In genomic region chr1:21764615-21765423, GRCh38 we compare ENCODE assay signal across 8 cellular contexts. TPM values are rescaled to one million over a fixed set of nuclear protein-coding genes. Genes with fewer than 3 reads are reported as not detected.
DNase-seq lines count a peak whose midpoint lies in the region; ATAC-seq and TF ChIP-seq lines count a peak whose summit lies in the region.

No MANE protein-coding gene starts in this region.

- H3K36me3 ChIP-seq in A673 (ENCODE audit: insufficient read depth, low read length, poor library complexity, severe bottlenecking) (no peaks in the 10 kb centered on the region), gastroesophageal sphincter (no peaks in the 10 kb centered on the region)

- intact Hi-C loops in A673 (cut with micrococcal nuclease; ENCODE audit: unreplicated experiment) = no loop called here
- intact Hi-C loops in posterior cingulate gyrus (cut with DNase I) = no loop called here
- intact Hi-C loops in posterior vena cava (cut with DNase I) = no loop called here

- H3K4me1 Mint-ChIP-seq in T-helper 17 cell = peaks cover 32% of the 10 kb centered on the region
- peaks cover 75% of the 10 kb centered on the region for H3K4me1 Mint-ChIP-seq in stimulated activated naive CD8-positive, alpha-beta T cell treated with anti-CD3 and anti-CD28 coated beads, Interleukin-15, amount 100 ng/mL, for 72 hours

- no peak for TF ChIP-seq CTCF in A673 (conservative IDR thresholded peaks at IDR 0.05; ENCODE audit: low read depth, low read length)
- no peak for TF ChIP-seq CTCF in gastroesophageal sphincter (IDR thresholded peaks at IDR 0.05)

- H3K4me1 ChIP-seq in A673 (ENCODE audit: insufficient read depth, low read length, poor library complexity, severe bottlenecking) = peaks cover 21% of the 10 kb centered on the region
- peaks cover 0 to 83% (median 20%) of the 10 kb centered on the region in 3 donors for H3K4me1 ChIP-seq in gastroesophageal sphincter

- peak overlapping the region; percentile 46 for H3K27ac ChIP-seq in A673 (ENCODE audit: low read depth, low read length, poor library complexity, severe bottlenecking)
- H3K27ac ChIP-seq in gastroesophageal sphincter = peak overlapping the region in 3 of 4 donors; percentile 47 to 75 (median 58)

- 44 to 51% methylated on average over 8 to 9 of the region's 13 CpGs for WGBS in gastroesophageal sphincter (ENCODE audit: low coverage in 1 of 2), 2 donors

- CTCF ChIA-PET in A673 (lab: Charles Lee) = no interaction called here

- H3K4me3 Mint-ChIP-seq in T-helper 17 cell = no peak overlapping the region
- H3K4me3 Mint-ChIP-seq in stimulated activated naive CD8-positive, alpha-beta T cell treated with anti-CD3 and anti-CD28 coated beads, Interleukin-15, amount 100 ng/mL, for 72 hours = no peak overlapping the region

- peaks cover 4% of the 10 kb centered on the region for H3K36me3 Mint-ChIP-seq in T-helper 17 cell (ENCODE audit: low read depth)

- no peaks in the 10 kb centered on the region for H3K9me3 Mint-ChIP-seq in stimulated activated naive CD8-positive, alpha-beta T cell treated with anti-CD3 and anti-CD28 coated beads, Interleukin-15, amount 100 ng/mL, for 72 hours

- no peak for TF ChIP-seq EP300 in gastroesophageal sphincter (IDR thresholded peaks at IDR 0.05)

- no peak overlapping the region for H3K4me3 ChIP-seq in A673 (ENCODE audit: low read depth, low read length, poor library complexity, severe bottlenecking)
- H3K4me3 ChIP-seq in gastroesophageal sphincter = no peak overlapping the region

- DNase-seq in A673 (ENCODE audit: low spot score) (peak; percentile 85), H4 (ENCODE audit: low spot score) (peak; percentile 76), T-helper 17 cell (no peak), posterior cingulate gyrus (no peak), posterior vena cava (ENCODE audit: low spot score) (no peak)
- peak in 1 of 2 donors; percentile 31 for DNase-seq in stimulated activated naive CD8-positive, alpha-beta T cell treated with anti-CD3 and anti-CD28 coated beads, Interleukin-15, amount 100 ng/mL, for 72 hours

- POLR2A ChIA-PET in A673 (lab: Charles Lee; ENCODE audit: low non-redundant PET) = no interaction called here

- H3K27me3 ChIP-seq in A673 (replicated peaks; ENCODE audit: insufficient read depth, low read depth, low read length, poor library complexity) (no peaks in the 10 kb centered on the region), gastroesophageal sphincter (no peaks in the 10 kb centered on the region)

- peak; percentile 28 for ATAC-seq in T-helper 17 cell
- ATAC-seq in gastroesophageal sphincter = peak; percentile 88
- ATAC-seq in stimulated activated naive CD8-positive, alpha-beta T cell treated with anti-CD3 and anti-CD28 coated beads, Interleukin-15, amount 100 ng/mL, for 72 hours = peak; percentile 41
- no peak for ATAC-seq in HG03039 (IDR thresholded peaks at IDR 0.05; ENCODE audit: unreplicated experiment)

- H3K9me3 ChIP-seq in A673 (ENCODE audit: low read depth, low read length, poor library complexity, severe bottlenecking) = no peaks in the 10 kb centered on the region
- no peaks in the 10 kb centered on the region for H3K9me3 ChIP-seq in T-helper 17 cell (ENCODE audit: control insufficient read depth, low read length, poor library complexity, severe bottlenecking)
- no peaks in the 10 kb centered on the region for H3K9me3 ChIP-seq in gastroesophageal sphincter

- no TSS peak for BruUV-seq in A673 (replicated peaks; lab: Mats Ljungman, UMichigan)

- peak overlapping the region; percentile 19 for H3K27ac Mint-ChIP-seq in T-helper 17 cell
- H3K27ac Mint-ChIP-seq in stimulated activated naive CD8-positive, alpha-beta T cell treated with anti-CD3 and anti-CD28 coated beads, Interleukin-15, amount 100 ng/mL, for 72 hours = peak overlapping the region in 1 of 2 donors; percentile 12

- no peak for TF ChIP-seq POLR2A in gastroesophageal sphincter (IDR thresholded peaks at IDR 0.05)

- no peaks in the 10 kb centered on the region for H3K27me3 Mint-ChIP-seq in T-helper 17 cell
- no peaks in the 10 kb centered on the region for H3K27me3 Mint-ChIP-seq in stimulated activated naive CD8-positive, alpha-beta T cell treated with anti-CD3 and anti-CD28 coated beads, Interleukin-15, amount 100 ng/mL, for 72 hours

RNA-seq across cellular contexts. Expression of gene USP48, which starts 18.1 kb away (rescaled TPM):
- 74.1 and 74.6 TPM in 2 replicates for total RNA-seq in A673 (2021)
- 14.5 and 14.7 TPM in 2 replicates for total RNA-seq in H4 (2014; rRNA removed; shearing (Covaris generic))
- total RNA-seq in T-helper 17 cell = 10 to 100 TPM; 84.3 to 93.3 TPM
- total RNA-seq in gastroesophageal sphincter = 10 to 100 TPM; 39.2 to 83.1 (median 51.5) TPM
- 10 to 100 TPM; 51.4 to 56.8 TPM for total RNA-seq in posterior vena cava

RNA-seq across cellular contexts. Expression of gene LDLRAD2, which starts 47.2 kb away (rescaled TPM):
- total RNA-seq in A673 (2021) = not detected in 2 replicates
- total RNA-seq in H4 (2014; rRNA removed; shearing (Covaris generic)) = not detected in 2 replicates
- total RNA-seq in T-helper 17 cell = not detected
- under 1 TPM in 1 of 4 donors, not detected in 3; 0.08 TPM for total RNA-seq in gastroesophageal sphincter
- total RNA-seq in posterior vena cava = under 1 TPM; 0.24 to 0.28 TPM

Comparison
In these comparisons a context has a peak if more than half of its experiments do, and no peak if none do; other contexts are left out.
1. DNase-seq: peak in A673 (single experiment) and H4 (single experiment); none in T-helper 17 cell (0 of 3), posterior cingulate gyrus (0 of 10) and posterior vena cava (single experiment).